ENCODE assay signal across 1 cellular context in genomic region chr2:238163494-238164198, GRCh38.
TF ChIP-seq lines count a peak whose summit lies in the region.

No MANE protein-coding gene starts in this region.

TF ChIP-seq in endothelial cell of umbilical vein, 7 proteins besides CTCF, POLR2A, EP300 and RAD21:
- TF ChIP-seq EZH2 (IDR thresholded peaks at IDR 0.05; ENCODE audit: borderline replicate concordance, low read depth, low read length, severe bottlenecking), result peak; percentile 89
- TF ChIP-seq POLR2AphosphoS5 (IDR thresholded peaks at IDR 0.05; ENCODE audit: insufficient read depth, low read depth, low read length), result no peak
TF ChIP-seq in endothelial cell of umbilical vein: peak in this region for 1.
